In genomic region chr4:113575391-113575790, GRCh38 we compare ENCODE assay signal across 13 cellular contexts.
DNase-seq lines count a peak whose midpoint lies in the region; ATAC-seq and TF ChIP-seq lines count a peak whose summit lies in the region.
"Had no signal": no experiment of that assay in that cellular context is flagged by ENCODE, and none has a peak within 500 bp of the region (broad histone marks: within the 10 kb centered on the region; RNA-seq: fewer than 3 reads in every experiment).

No MANE protein-coding gene starts in this region.

- H3K9ac ChIP-seq in smooth muscle cell (ENCODE audit: low read depth), result no peak overlapping the region

- no peak overlapping the region for H2AFZ ChIP-seq in smooth muscle cell (ENCODE audit: low read depth)

- H3K79me2 ChIP-seq in smooth muscle cell (ENCODE audit: low read depth), result peaks cover 7% of the 10 kb centered on the region

- no peak for ATAC-seq in activated B cell treated with CpG ODN at 0.5 μM for 24 hours (ENCODE audit: low read depth)
- ATAC-seq: Panc1 had no signal

- H3K4me1 Mint-ChIP-seq in activated B cell treated with CpG ODN at 0.5 μM for 24 hours, result peaks cover 90% of the 10 kb centered on the region

- H4K20me1 ChIP-seq in smooth muscle cell (ENCODE audit: low read depth), result no peaks in the 10 kb centered on the region

- CTCF ChIA-PET in activated B cell treated with CpG ODN at 0.5 μM for 24 hours (lab: Charles Lee), result interaction anchor here (2.6 kb wide), 1 partner anchor 10 kb away, joined by 9 read pairs; no protein-coding TSS in a partner anchor

- peak overlapping the region; percentile 58 for H3K4me2 ChIP-seq in smooth muscle cell

- POLR2A ChIA-PET in activated B cell treated with CpG ODN at 0.5 μM for 24 hours (lab: Charles Lee), result interaction anchor here (0.6 to 2.1 kb wide), 5 partner anchors 9 to 53 kb away, joined by 3 to 7 read pairs (median 5); no protein-coding TSS in a partner anchor

- H3K9me3 ChIP-seq in right atrium auricular region (no peaks in the 10 kb centered on the region), smooth muscle cell (replicated peaks; ENCODE audit: low read depth) (no peaks in the 10 kb centered on the region)

- H3F3A ChIP-seq in smooth muscle cell (ENCODE audit: low read depth), result peaks cover 5% of the 10 kb centered on the region

- H3K4me3 ChIP-seq in right atrium auricular region (no peak overlapping the region), smooth muscle cell (no peak overlapping the region)
- H3K4me3 ChIP-seq: spleen had no signal

- H3K36me3 ChIP-seq in right atrium auricular region (no peaks in the 10 kb centered on the region), smooth muscle cell (ENCODE audit: low read depth) (no peaks in the 10 kb centered on the region)
- H3K36me3 ChIP-seq: spleen had no signal

- H3K27me3 Mint-ChIP-seq in activated B cell treated with CpG ODN at 0.5 μM for 24 hours, result no peaks in the 10 kb centered on the region

- no peak overlapping the region for H3K4me3 Mint-ChIP-seq in activated B cell treated with CpG ODN at 0.5 μM for 24 hours

- H3K27ac ChIP-seq in right atrium auricular region, result peak overlapping the region; percentile 59 to 64
- H3K27ac ChIP-seq in smooth muscle cell (ENCODE audit: low read depth), result peak overlapping the region; percentile 63

- H3K4me1 ChIP-seq in right atrium auricular region (peaks cover 0 to 43% of the 10 kb centered on the region in 2 donors), smooth muscle cell (ENCODE audit: low read depth) (peaks cover 9% of the 10 kb centered on the region)

- peak overlapping the region; percentile 59 for H3K27ac Mint-ChIP-seq in activated B cell treated with CpG ODN at 0.5 μM for 24 hours

- intact Hi-C loops in activated B cell treated with CpG ODN at 0.5 μM for 24 hours (cut with micrococcal nuclease), result loop anchor here (1.0 kb wide), 1 partner anchor 19 kb away; no protein-coding TSS in a partner anchor

- 92% methylated on average over 1 of the region's 1 CpG for WGBS in smooth muscle cell (ENCODE audit: low lambda C conversion rate)

- peaks cover 17% of the 10 kb centered on the region for H3K36me3 Mint-ChIP-seq in activated B cell treated with CpG ODN at 0.5 μM for 24 hours (ENCODE audit: low read depth)

- H3K27me3 ChIP-seq in right atrium auricular region (no peaks in the 10 kb centered on the region), smooth muscle cell (ENCODE audit: low read depth) (no peaks in the 10 kb centered on the region)
- H3K27me3 ChIP-seq: spleen had no signal

- H3K9me3 Mint-ChIP-seq in activated B cell treated with CpG ODN at 0.5 μM for 24 hours, result peaks cover 5% of the 10 kb centered on the region

- no peak for TF ChIP-seq CTCF in activated B cell treated with CpG ODN at 0.5 μM for 24 hours (IDR thresholded peaks at IDR 0.05)
- TF ChIP-seq CTCF in right atrium auricular region (IDR thresholded peaks at IDR 0.05), result no peak
- no peak for TF ChIP-seq CTCF in smooth muscle cell (IDR thresholded peaks at IDR 0.05; ENCODE audit: borderline replicate concordance, insufficient read depth, poor library complexity, severe bottlenecking)

- DNase-seq in NCI-H446 treated with DMSO at 0.1 percent for 48 hours (lab: John Stamatoyannopoulos, UW), result peak; percentile 12
- no peak for DNase-seq in NCI-H446 (lab: John Stamatoyannopoulos, UW)
- DNase-seq in activated B cell treated with CpG ODN at 0.5 μM for 24 hours, result no peak
- no peak for DNase-seq in right atrium auricular region (ENCODE audit: low spot score)
- DNase-seq in smooth muscle cell (lab: John Stamatoyannopoulos, UW; ENCODE audit: unreplicated experiment), result no peak
- no peak for DNase-seq in NOMO-1 treated with DMSO at 0.1 percent for 48 hours (lab: John Stamatoyannopoulos, UW; ENCODE audit: unreplicated experiment)
- no peak for DNase-seq in NCI-H1694 (lab: John Stamatoyannopoulos, UW)
- DNase-seq in kidney tubule cell (ENCODE audit: low spot score), result no peak
- DNase-seq: activated T-cell treated with anti-CD3 and anti-CD28 coated beads for 4 hours, DND-41, NCI-H1930, spleen had no signal
